Comparison of ENCODE assay signal across 9 cellular contexts in the genomic region with DNA sequence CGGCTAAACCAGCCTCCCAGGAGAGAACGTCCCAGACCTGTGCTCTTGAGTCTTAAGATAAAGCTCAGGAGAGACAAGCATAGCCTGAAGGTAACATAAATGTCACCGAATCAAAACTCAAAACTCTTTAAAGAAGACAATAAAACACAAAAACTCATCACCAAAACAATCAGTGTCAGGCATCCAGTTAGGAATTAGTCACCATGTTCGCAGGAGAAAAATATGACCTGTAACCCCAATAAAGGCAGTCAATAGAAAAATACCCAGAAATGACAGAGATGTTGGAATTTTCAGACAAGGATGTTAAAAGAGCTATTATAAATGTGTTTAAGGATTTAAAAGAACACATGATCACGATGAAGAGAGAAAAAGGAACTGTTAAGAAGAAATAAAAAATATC.
"Had no signal": no experiment of that assay in that cellular context is flagged by ENCODE, and none has a peak within 500 bp of the region (broad histone marks: within the 10 kb centered on the region; RNA-seq: fewer than 3 reads in every experiment).

No MANE protein-coding gene starts in this region.

- ATAC-seq: HepG2 had no signal

- H3K27ac ChIP-seq: GM23248, HL-60 had no signal

- H3K9ac ChIP-seq: GM23248 had no signal

- H3K4me3 ChIP-seq: GM23248 had no signal

- FAIRE-seq: H54, HepG2 had no signal

- H2AFZ ChIP-seq: GM23248 had no signal

- DNase-seq: GM23248, GOT3, H9, HCEC 1CT, HFFc6, KG1 had no signal
